ENCODE assay signal across 19 cellular contexts in the genomic region with DNA sequence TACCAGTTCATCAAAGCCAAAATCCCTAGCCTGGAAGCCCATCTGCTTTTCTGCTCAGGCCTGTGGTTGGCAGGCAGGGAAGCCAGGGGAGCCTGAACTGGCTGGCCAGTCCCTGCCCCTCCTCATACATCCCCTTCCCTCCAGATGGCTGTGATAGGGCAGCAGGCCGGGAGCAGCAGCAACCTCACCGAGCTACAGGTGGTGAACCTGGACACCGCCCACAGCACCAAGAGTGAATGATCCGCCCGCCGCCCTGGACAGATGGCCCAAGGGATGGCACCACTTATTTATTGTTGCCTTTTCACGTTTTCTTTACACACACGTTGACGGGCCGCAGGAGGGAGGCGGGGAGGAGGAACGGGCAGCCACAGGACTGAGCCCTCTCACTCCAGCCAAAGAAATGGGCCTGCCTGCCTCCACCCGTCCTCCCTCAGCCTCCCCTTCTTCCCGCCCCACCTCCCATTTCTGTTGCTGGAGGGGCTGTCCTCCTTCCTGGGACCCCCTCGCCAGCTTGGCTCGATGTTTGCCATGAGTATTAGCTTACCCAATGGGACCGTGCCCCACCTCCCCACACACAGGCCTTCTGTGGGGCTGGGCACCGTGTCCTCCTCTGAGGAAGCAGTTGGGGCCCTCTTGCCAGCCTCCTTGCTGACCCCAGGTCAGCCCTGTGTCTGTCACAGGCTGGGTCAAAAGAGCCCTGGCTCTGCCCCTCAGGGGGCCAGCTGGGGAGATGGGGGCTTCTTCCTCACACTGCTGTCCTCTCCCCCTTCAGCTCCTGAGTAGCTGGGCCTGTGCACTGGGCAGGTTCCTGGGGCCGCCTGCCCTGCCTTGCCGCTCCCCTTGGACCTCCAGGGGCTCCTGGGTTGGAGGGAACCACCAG.
"Had no signal": no experiment of that assay in that cellular context is flagged by ENCODE, and none has a peak within 500 bp of the region (broad histone marks: within the 10 kb centered on the region; RNA-seq: fewer than 3 reads in every experiment).

No MANE protein-coding gene starts in this region.

- FAIRE-seq: islet of Langerhans had no signal

- H3K9me3 Mint-ChIP-seq: activated T-helper 17 cell treated with anti-CD3 and anti-CD28 coated beads, Interleukin-2, amount 50 U/mL, for 72 hours; nephron; WTC11 had no signal

- H3K27ac Mint-ChIP-seq: activated CD4-positive, alpha-beta T cell treated with anti-CD3 and anti-CD28 coated beads for 36 hours; WTC11 had no signal

- H3K9me3 ChIP-seq: ascending aorta, breast epithelium, lower lobe of right lung, tibial nerve, uterus had no signal

- H3K4me3 Mint-ChIP-seq: activated CD4-positive, alpha-beta T cell treated with anti-CD3 and anti-CD28 coated beads for 36 hours; activated T-helper 17 cell treated with anti-CD3 and anti-CD28 coated beads, Interleukin-2, amount 50 U/mL, for 72 hours; nephron; WTC11 had no signal

- H3K27me3 ChIP-seq: ascending aorta, breast epithelium, tibial nerve, uterus had no signal

- H3K27ac ChIP-seq: lower lobe of right lung, tibial nerve had no signal

- H3K4me3 ChIP-seq: ascending aorta, breast epithelium, lower lobe of right lung, tibial nerve, uterus had no signal

- ATAC-seq: activated CD4-positive, alpha-beta T cell treated with anti-CD3 and anti-CD28 coated beads for 36 hours; activated T-helper 17 cell treated with anti-CD3 and anti-CD28 coated beads, Interleukin-2, amount 50 U/mL, for 72 hours; lower lobe of right lung; WTC11 had no signal

- H3K27me3 Mint-ChIP-seq: activated CD4-positive, alpha-beta T cell treated with anti-CD3 and anti-CD28 coated beads for 36 hours; activated T-helper 17 cell treated with anti-CD3 and anti-CD28 coated beads, Interleukin-2, amount 50 U/mL, for 72 hours had no signal

- DNase-seq: activated CD4-positive, alpha-beta T cell treated with anti-CD3 and anti-CD28 coated beads for 36 hours; activated CD4-positive, alpha-beta T cell treated with anti-CD3 and anti-CD28 coated beads, Interleukin-2, amount 50 U/mL, for 48 hours; activated naive CD4-positive, alpha-beta T cell; cerebellar nuclear complex; foreskin fibroblast; hippocampal formation; lower lobe of right lung; occipital lobe; retina; stimulated activated CD4-positive, alpha-beta T cell treated with anti-CD3 and anti-CD28 coated beads, Interleukin-2, amount 100 ng/mL, for 24 hours; stimulated activated naive CD4-positive, alpha-beta T cell treated with Interleukin-2 at 50 U/mL for 16 hours; uterus had no signal

- H3K36me3 ChIP-seq: breast epithelium, uterus had no signal
